In the genomic region with DNA sequence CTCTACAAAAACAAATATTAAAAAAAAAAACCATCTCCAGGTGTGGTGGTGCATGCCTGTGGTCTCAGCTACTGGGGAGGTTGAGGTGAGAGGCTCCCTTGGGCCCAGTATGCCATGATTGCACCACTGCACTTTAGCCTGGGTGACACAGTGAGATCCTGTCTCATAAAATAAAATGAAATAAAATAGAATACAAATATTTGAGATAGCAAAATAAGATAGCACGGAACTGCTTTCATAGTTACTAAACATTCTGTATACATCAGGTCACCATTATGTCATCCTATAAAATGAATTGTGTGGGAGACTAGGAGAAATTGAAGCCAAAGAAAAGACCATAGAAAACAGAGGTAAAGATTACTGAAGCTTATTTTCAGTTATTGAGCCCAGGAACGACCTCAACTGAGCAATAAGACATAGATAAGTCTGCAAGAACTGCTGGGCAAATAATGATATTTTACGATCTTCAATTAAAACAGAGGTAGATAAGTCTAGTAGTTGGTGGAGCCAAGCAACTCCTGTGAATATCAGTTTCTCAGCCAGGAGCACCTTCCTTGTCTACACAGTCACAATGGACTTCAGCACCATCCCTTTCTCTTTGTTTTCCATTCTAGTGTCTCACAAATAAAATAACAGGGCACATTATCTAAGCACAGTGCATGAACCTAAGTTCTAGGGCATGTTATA, we compare ENCODE assay signal across 16 cellular contexts. TPM values are rescaled to one million over a fixed set of nuclear protein-coding genes. Genes with fewer than 3 reads are reported as not detected.
DNase-seq lines count a peak whose midpoint lies in the region; ATAC-seq and TF ChIP-seq lines count a peak whose summit lies in the region.
"Had no signal": no experiment of that assay in that cellular context is flagged by ENCODE, and none has a peak within 500 bp of the region (broad histone marks: within the 10 kb centered on the region; RNA-seq: fewer than 3 reads in every experiment).

No MANE protein-coding gene starts in this region.

- ATAC-seq in left colon: peak; percentile 89
- no peak for ATAC-seq in HG03565 (IDR thresholded peaks at IDR 0.05; ENCODE audit: unreplicated experiment)
- ATAC-seq: GM23338 had no signal

- no peak overlapping the region for H2AFZ ChIP-seq in osteoblast (ENCODE audit: low read length)
- H2AFZ ChIP-seq: GM23338 had no signal

- H3K27me3 ChIP-seq in osteoblast (ENCODE audit: insufficient read depth, low read length): no peaks in the 10 kb centered on the region
- H3K27me3 ChIP-seq in esophagus muscularis mucosa: no peaks in the 10 kb centered on the region
- H3K27me3 ChIP-seq: BLaER1 treated with 17β-estradiol and CSF1 and Interleukin-3, amounts not matched to agents 10 nM and 100 nM had no signal

- H3K4me1 ChIP-seq in osteoblast (ENCODE audit: insufficient read depth, low read length): no peaks in the 10 kb centered on the region
- H3K4me1 ChIP-seq in esophagus muscularis mucosa: no peaks in the 10 kb centered on the region
- H3K4me1 ChIP-seq: BLaER1 treated with 17β-estradiol and CSF1 and Interleukin-3, amounts not matched to agents 10 nM and 100 nM had no signal

- TF ChIP-seq EP300 in esophagus muscularis mucosa (IDR thresholded peaks at IDR 0.05): no peak

- DNase-seq in left colon (peak; percentile 43 to 51), osteoblast (ENCODE audit: insufficient read length, low spot score, missing footprints) (no peak), esophagus muscularis mucosa (ENCODE audit: extremely low spot score) (no peak), mesenteric fat pad (ENCODE audit: low spot score) (no peak)
- DNase-seq: CD4-positive, CD25-positive, alpha-beta regulatory T cell; CD8-positive, alpha-beta memory T cell; COR-L47; DMS 273 treated with DMSO at 0.1 percent for 48 hours; HCEC 1CT had no signal

- WGBS in esophagus muscularis mucosa: 74% methylated on average over 3 of the region's 3 CpGs

- H3K4me3 ChIP-seq in osteoblast (ENCODE audit: insufficient read depth, low read length) (no peak overlapping the region), esophagus muscularis mucosa (no peak overlapping the region)
- H3K4me3 ChIP-seq: BLaER1 treated with 17β-estradiol and CSF1 and Interleukin-3, amounts not matched to agents 10 nM and 100 nM; GM23338 had no signal

- no peaks in the 10 kb centered on the region for H4K20me1 ChIP-seq in osteoblast (ENCODE audit: insufficient read depth, low read length)
- H4K20me1 ChIP-seq: BLaER1 treated with 17β-estradiol and CSF1 and Interleukin-3, amounts not matched to agents 10 nM and 100 nM had no signal

- H3K9me3 ChIP-seq in osteoblast (ENCODE audit: low read depth, low read length) (peaks cover 4% of the 10 kb centered on the region), esophagus muscularis mucosa (no peaks in the 10 kb centered on the region)
- H3K9me3 ChIP-seq: BLaER1 treated with 17β-estradiol and CSF1 and Interleukin-3, amounts not matched to agents 10 nM and 100 nM had no signal

- H3K36me3 ChIP-seq in osteoblast (ENCODE audit: insufficient read depth, low read length): no peaks in the 10 kb centered on the region
- H3K36me3 ChIP-seq in esophagus muscularis mucosa: no peaks in the 10 kb centered on the region
- H3K36me3 ChIP-seq: BLaER1 treated with 17β-estradiol and CSF1 and Interleukin-3, amounts not matched to agents 10 nM and 100 nM had no signal

- H3K27ac ChIP-seq in C4-2B (peak overlapping the region; percentile 32; the same call in 1 of the 2 replicates), VCaP (peak overlapping the region; percentile 70), osteoblast (ENCODE audit: low read depth, low read length) (no peak overlapping the region), esophagus muscularis mucosa (replicated peaks in 1 of 4) (no peak overlapping the region)
- H3K27ac ChIP-seq: BLaER1 treated with 17β-estradiol and CSF1 and Interleukin-3, amounts not matched to agents 10 nM and 100 nM had no signal

- TF ChIP-seq CTCF in C4-2B (conservative IDR thresholded peaks at IDR 0.05) (no peak), VCaP (conservative IDR thresholded peaks at IDR 0.05) (no peak), osteoblast (IDR thresholded peaks at IDR 0.05; ENCODE audit: extremely low read depth, low read depth, low read length) (no peak), esophagus muscularis mucosa (IDR thresholded peaks at IDR 0.05) (no peak)

- intact Hi-C loops in left colon (cut with DNase I, micrococcal nuclease) (no loop called here), esophagus muscularis mucosa (cut with DNase I) (no loop called here)

- H3K4me2 ChIP-seq in osteoblast (ENCODE audit: insufficient read depth, low read length): no peak overlapping the region
- H3K4me2 ChIP-seq: BLaER1 treated with 17β-estradiol and CSF1 and Interleukin-3, amounts not matched to agents 10 nM and 100 nM; GM23338 had no signal

- no peaks in the 10 kb centered on the region for H3K79me2 ChIP-seq in osteoblast (ENCODE audit: insufficient read depth, low read length)

- no peak for TF ChIP-seq POLR2A in esophagus muscularis mucosa (IDR thresholded peaks at IDR 0.05; ENCODE audit: low read depth)

RNA-seq across cellular contexts. Expression of a gene that starts 9.9 kb away (rescaled TPM):
- total RNA-seq in left colon (not detected), osteoblast (not detected in 2 replicates), esophagus muscularis mucosa (not detected), mesenteric fat pad (not detected)
- total RNA-seq: A172; B cell; CD4-positive, CD25-positive, alpha-beta regulatory T cell; CD8-positive, alpha-beta memory T cell; GM23338 had no signal

RNA-seq across cellular contexts. Expression of a gene that starts 42.0 kb away (rescaled TPM):
- total RNA-seq in left colon (not detected), osteoblast (not detected in 2 replicates), esophagus muscularis mucosa (not detected), mesenteric fat pad (not detected)
- total RNA-seq: A172; B cell; CD4-positive, CD25-positive, alpha-beta regulatory T cell; CD8-positive, alpha-beta memory T cell; GM23338 had no signal

RNA-seq across cellular contexts. Expression of a gene that starts 44.3 kb away (rescaled TPM):
- total RNA-seq in left colon: not detected
- total RNA-seq in osteoblast: not detected in 2 replicates
- total RNA-seq in esophagus muscularis mucosa: not detected
- total RNA-seq in mesenteric fat pad: not detected
- total RNA-seq: A172; B cell; CD4-positive, CD25-positive, alpha-beta regulatory T cell; CD8-positive, alpha-beta memory T cell; GM23338 had no signal

Comparison
In these comparisons a context has a peak if more than half of its experiments do, and no peak if none do; other contexts are left out.
1. H3K27ac ChIP-seq: peak in C4-2B (single experiment) and VCaP (single experiment); none in osteoblast (single experiment) and esophagus muscularis mucosa (0 of 4).
2. DNase-seq: peak in left colon (2 of 2); none in osteoblast (single experiment), esophagus muscularis mucosa (single experiment) and mesenteric fat pad (single experiment).